ENCODE assay signal across 1 cellular context in the genomic region with DNA sequence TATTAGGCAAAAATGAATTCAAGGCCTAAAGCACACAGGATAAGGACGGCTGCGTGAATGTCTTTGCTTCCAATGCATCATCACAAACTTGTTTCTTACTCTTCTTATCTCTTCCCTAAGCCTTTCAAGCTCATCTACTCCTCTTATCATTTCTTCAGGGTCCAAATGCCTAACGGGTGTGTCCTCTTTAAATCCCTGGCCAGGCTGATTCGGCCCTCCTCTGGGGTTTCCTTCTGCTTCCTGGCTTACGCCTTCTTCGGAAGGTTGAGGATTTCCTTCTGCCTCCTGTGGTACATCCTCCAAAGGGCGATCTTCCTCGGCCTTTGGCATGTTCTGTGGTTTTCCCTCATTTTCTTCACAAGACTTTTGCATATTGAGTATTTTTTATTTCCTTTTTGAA.
TF ChIP-seq lines count a peak whose summit lies in the region.

No MANE protein-coding gene starts in this region.

TF ChIP-seq in GM12878, 131 proteins besides CTCF, POLR2A, EP300 and RAD21:
- no peak for TF ChIP-seq ETV6 (conservative IDR thresholded peaks at IDR 0.05 in 1 of 2, IDR thresholded peaks at IDR 0.05 in 1 of 2; ENCODE audit: borderline replicate concordance in 1 of 2, low read depth in 1 of 2)
- TF ChIP-seq, protein P1, sequence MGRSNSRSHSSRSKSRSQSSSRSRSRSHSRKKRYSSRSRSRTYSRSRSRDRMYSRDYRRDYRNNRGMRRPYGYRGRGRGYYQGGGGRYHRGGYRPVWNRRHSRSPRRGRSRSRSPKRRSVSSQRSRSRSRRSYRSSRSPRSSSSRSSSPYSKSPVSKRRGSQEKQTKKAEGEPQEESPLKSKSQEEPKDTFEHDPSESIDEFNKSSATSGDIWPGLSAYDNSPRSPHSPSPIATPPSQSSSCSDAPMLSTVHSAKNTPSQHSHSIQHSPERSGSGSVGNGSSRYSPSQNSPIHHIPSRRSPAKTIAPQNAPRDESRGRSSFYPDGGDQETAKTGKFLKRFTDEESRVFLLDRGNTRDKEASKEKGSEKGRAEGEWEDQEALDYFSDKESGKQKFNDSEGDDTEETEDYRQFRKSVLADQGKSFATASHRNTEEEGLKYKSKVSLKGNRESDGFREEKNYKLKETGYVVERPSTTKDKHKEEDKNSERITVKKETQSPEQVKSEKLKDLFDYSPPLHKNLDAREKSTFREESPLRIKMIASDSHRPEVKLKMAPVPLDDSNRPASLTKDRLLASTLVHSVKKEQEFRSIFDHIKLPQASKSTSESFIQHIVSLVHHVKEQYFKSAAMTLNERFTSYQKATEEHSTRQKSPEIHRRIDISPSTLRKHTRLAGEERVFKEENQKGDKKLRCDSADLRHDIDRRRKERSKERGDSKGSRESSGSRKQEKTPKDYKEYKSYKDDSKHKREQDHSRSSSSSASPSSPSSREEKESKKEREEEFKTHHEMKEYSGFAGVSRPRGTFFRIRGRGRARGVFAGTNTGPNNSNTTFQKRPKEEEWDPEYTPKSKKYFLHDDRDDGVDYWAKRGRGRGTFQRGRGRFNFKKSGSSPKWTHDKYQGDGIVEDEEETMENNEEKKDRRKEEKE (IDR thresholded peaks at IDR 0.05) = no peak
- no peak for TF ChIP-seq IKZF1 (conservative IDR thresholded peaks at IDR 0.05)
- no peak for TF ChIP-seq NR2C1 (IDR thresholded peaks at IDR 0.05)
- no peak for TF ChIP-seq SREBF1 (IDR thresholded peaks at IDR 0.05; ENCODE audit: low read length)
- TF ChIP-seq, protein P2, sequence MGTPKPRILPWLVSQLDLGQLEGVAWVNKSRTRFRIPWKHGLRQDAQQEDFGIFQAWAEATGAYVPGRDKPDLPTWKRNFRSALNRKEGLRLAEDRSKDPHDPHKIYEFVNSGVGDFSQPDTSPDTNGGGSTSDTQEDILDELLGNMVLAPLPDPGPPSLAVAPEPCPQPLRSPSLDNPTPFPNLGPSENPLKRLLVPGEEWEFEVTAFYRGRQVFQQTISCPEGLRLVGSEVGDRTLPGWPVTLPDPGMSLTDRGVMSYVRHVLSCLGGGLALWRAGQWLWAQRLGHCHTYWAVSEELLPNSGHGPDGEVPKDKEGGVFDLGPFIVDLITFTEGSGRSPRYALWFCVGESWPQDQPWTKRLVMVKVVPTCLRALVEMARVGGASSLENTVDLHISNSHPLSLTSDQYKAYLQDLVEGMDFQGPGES (IDR thresholded peaks at IDR 0.05) = no peak
- no peak for TF ChIP-seq ZNF207 (IDR thresholded peaks at IDR 0.05; ENCODE audit: borderline replicate concordance)
- no peak for TF ChIP-seq HCFC1 (IDR thresholded peaks at IDR 0.05; ENCODE audit: low read length)
- no peak for TF ChIP-seq NFXL1 (IDR thresholded peaks at IDR 0.05; ENCODE audit: borderline replicate concordance)
- no peak for TF ChIP-seq PML (IDR thresholded peaks at IDR 0.05; ENCODE audit: low read length)
- TF ChIP-seq ZZZ3 (IDR thresholded peaks at IDR 0.05; ENCODE audit: control insufficient read depth, insufficient read length, low read depth) = no peak
- TF ChIP-seq SMAD1 (IDR thresholded peaks at IDR 0.05; ENCODE audit: low read depth, partially characterized antibody) = no peak
- no peak for TF ChIP-seq NFYA (IDR thresholded peaks at IDR 0.05; ENCODE audit: borderline replicate concordance, low read depth, low read length)
- TF ChIP-seq, protein P3, sequence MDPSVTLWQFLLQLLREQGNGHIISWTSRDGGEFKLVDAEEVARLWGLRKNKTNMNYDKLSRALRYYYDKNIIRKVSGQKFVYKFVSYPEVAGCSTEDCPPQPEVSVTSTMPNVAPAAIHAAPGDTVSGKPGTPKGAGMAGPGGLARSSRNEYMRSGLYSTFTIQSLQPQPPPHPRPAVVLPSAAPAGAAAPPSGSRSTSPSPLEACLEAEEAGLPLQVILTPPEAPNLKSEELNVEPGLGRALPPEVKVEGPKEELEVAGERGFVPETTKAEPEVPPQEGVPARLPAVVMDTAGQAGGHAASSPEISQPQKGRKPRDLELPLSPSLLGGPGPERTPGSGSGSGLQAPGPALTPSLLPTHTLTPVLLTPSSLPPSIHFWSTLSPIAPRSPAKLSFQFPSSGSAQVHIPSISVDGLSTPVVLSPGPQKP (IDR thresholded peaks at IDR 0.05; ENCODE audit: low read depth, low read length) = no peak
- TF ChIP-seq, protein P4, sequence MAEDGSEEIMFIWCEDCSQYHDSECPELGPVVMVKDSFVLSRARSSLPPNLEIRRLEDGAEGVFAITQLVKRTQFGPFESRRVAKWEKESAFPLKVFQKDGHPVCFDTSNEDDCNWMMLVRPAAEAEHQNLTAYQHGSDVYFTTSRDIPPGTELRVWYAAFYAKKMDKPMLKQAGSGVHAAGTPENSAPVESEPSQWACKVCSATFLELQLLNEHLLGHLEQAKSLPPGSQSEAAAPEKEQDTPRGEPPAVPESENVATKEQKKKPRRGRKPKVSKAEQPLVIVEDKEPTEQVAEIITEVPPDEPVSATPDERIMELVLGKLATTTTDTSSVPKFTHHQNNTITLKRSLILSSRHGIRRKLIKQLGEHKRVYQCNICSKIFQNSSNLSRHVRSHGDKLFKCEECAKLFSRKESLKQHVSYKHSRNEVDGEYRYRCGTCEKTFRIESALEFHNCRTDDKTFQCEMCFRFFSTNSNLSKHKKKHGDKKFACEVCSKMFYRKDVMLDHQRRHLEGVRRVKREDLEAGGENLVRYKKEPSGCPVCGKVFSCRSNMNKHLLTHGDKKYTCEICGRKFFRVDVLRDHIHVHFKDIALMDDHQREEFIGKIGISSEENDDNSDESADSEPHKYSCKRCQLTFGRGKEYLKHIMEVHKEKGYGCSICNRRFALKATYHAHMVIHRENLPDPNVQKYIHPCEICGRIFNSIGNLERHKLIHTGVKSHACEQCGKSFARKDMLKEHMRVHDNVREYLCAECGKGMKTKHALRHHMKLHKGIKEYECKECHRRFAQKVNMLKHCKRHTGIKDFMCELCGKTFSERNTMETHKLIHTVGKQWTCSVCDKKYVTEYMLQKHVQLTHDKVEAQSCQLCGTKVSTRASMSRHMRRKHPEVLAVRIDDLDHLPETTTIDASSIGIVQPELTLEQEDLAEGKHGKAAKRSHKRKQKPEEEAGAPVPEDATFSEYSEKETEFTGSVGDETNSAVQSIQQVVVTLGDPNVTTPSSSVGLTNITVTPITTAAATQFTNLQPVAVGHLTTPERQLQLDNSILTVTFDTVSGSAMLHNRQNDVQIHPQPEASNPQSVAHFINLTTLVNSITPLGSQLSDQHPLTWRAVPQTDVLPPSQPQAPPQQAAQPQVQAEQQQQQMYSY (CRISPR knock-in tag; IDR thresholded peaks at IDR 0.05) = no peak
- no peak for TF ChIP-seq SMC3 (IDR thresholded peaks at IDR 0.05; ENCODE audit: borderline replicate concordance, low read length)
